1 cellular context compared by ENCODE assay signal in the genomic region with DNA sequence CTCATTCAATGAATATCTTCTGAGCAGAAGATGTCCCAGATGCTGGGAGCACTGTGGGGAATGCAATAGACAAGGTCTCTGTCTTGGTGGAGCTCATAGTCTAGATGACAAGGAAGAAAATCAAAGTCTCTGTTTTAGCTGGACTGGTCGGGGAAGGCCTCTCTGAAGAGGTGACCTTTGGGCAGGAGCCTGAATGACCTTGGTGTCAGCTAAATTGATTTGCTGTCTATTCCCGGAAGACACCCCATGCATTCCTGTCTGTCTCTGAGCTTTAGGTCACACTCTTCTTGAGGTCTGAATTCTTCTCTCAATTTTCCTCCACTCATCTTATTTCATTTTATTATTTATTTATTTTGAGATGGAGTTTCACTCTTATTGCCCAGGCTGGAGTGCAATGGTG.
TF ChIP-seq lines count a peak whose summit lies in the region.

No MANE protein-coding gene starts in this region.

TF ChIP-seq in HepG2, 621 proteins besides CTCF, POLR2A, EP300 and RAD21 (continued from another document and continues in another):
- TF ChIP-seq, protein P1, sequence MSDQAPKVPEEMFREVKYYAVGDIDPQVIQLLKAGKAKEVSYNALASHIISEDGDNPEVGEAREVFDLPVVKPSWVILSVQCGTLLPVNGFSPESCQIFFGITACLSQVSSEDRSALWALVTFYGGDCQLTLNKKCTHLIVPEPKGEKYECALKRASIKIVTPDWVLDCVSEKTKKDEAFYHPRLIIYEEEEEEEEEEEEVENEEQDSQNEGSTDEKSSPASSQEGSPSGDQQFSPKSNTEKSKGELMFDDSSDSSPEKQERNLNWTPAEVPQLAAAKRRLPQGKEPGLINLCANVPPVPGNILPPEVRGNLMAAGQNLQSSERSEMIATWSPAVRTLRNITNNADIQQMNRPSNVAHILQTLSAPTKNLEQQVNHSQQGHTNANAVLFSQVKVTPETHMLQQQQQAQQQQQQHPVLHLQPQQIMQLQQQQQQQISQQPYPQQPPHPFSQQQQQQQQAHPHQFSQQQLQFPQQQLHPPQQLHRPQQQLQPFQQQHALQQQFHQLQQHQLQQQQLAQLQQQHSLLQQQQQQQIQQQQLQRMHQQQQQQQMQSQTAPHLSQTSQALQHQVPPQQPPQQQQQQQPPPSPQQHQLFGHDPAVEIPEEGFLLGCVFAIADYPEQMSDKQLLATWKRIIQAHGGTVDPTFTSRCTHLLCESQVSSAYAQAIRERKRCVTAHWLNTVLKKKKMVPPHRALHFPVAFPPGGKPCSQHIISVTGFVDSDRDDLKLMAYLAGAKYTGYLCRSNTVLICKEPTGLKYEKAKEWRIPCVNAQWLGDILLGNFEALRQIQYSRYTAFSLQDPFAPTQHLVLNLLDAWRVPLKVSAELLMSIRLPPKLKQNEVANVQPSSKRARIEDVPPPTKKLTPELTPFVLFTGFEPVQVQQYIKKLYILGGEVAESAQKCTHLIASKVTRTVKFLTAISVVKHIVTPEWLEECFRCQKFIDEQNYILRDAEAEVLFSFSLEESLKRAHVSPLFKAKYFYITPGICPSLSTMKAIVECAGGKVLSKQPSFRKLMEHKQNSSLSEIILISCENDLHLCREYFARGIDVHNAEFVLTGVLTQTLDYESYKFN (CRISPR knock-in tag; conservative IDR thresholded peaks at IDR 0.05), result peak; percentile 72
- TF ChIP-seq TEAD3 (CRISPR knock-in tag; optimal IDR thresholded peaks at IDR 0.05; ENCODE audit: borderline replicate concordance) (peak; percentile 48), HNF4A (CRISPR knock-in tag; IDR thresholded peaks at IDR 0.05) (peak; percentile 74), FOXA3 (CRISPR knock-in tag; IDR thresholded peaks at IDR 0.05) (0 out of 2 replicates have a peak, but pooled peaks have one; percentile 30), ZNF331 (CRISPR knock-in tag; IDR thresholded peaks at IDR 0.05) (peak; percentile 36; the same call in 1 of the 2 replicates), ZEB1 (IDR thresholded peaks at IDR 0.05; ENCODE audit: insufficient replicate concordance, low read depth) (no peak), GATAD2A (CRISPR knock-in tag; IDR thresholded peaks at IDR 0.05) (peak; percentile 75), HOXA3 (CRISPR knock-in tag; IDR thresholded peaks at IDR 0.05) (peak; percentile 13; the same call in 1 of the 2 replicates), NR2F2 (IDR thresholded peaks at IDR 0.05; ENCODE audit: borderline replicate concordance, low read depth) (peak; percentile 47; the same call in 1 of the 2 replicates), KLF16 (CRISPR knock-in tag; IDR thresholded peaks at IDR 0.05) (peak in 1 of 2 experiments; percentile 51; a peak in 1 of 4 replicates), HDAC2 (CRISPR knock-in tag; IDR thresholded peaks at IDR 0.05) (peak; percentile 30; the same call in 1 of the 2 replicates), TBX3 (IDR thresholded peaks at IDR 0.05; ENCODE audit: borderline replicate concordance) (no peak), RARA (CRISPR knock-in tag; IDR thresholded peaks at IDR 0.05) (peak; percentile 75), NR2F6 (IDR thresholded peaks at IDR 0.05) (peak; percentile 74), NR2F6 (CRISPR knock-in tag; IDR thresholded peaks at IDR 0.05) (peak; percentile 68), PPARG (CRISPR knock-in tag; conservative IDR thresholded peaks at IDR 0.05) (0 out of 2 replicates have a peak, but pooled peaks have one; percentile 12), RCOR2 (CRISPR knock-in tag; IDR thresholded peaks at IDR 0.05) (0 out of 2 replicates have a peak, but pooled peaks have one; percentile 26), SOX13 (IDR thresholded peaks at IDR 0.05) (no peak), SOX13 (CRISPR knock-in tag; conservative IDR thresholded peaks at IDR 0.05 in 1 of 2, IDR thresholded peaks at IDR 0.05 in 1 of 2) (peak in 1 of 2 experiments; percentile 45; a peak in 1 of 4 replicates), RXRB (CRISPR knock-in tag; IDR thresholded peaks at IDR 0.05; ENCODE audit: borderline replicate concordance) (peak; percentile 72), MEIS2 (CRISPR knock-in tag; IDR thresholded peaks at IDR 0.05) (peak; percentile 94), KDM6A (CRISPR knock-in tag; IDR thresholded peaks at IDR 0.05; ENCODE audit: low read depth) (0 out of 2 replicates have a peak, but pooled peaks have one; percentile 14), ISL2 (CRISPR knock-in tag; IDR thresholded peaks at IDR 0.05) (0 out of 2 replicates have a peak, but pooled peaks have one; percentile 29), ZNF616 (CRISPR knock-in tag; IDR thresholded peaks at IDR 0.05; ENCODE audit: low read depth) (no peak), PHF21A (CRISPR knock-in tag; IDR thresholded peaks at IDR 0.05) (0 out of 2 replicates have a peak, but pooled peaks have one; percentile 39), SOX5 (CRISPR knock-in tag; IDR thresholded peaks at IDR 0.05; ENCODE audit: borderline replicate concordance) (0 out of 2 replicates have a peak, but pooled peaks have one; percentile 35)
- TF ChIP-seq, protein P2, sequence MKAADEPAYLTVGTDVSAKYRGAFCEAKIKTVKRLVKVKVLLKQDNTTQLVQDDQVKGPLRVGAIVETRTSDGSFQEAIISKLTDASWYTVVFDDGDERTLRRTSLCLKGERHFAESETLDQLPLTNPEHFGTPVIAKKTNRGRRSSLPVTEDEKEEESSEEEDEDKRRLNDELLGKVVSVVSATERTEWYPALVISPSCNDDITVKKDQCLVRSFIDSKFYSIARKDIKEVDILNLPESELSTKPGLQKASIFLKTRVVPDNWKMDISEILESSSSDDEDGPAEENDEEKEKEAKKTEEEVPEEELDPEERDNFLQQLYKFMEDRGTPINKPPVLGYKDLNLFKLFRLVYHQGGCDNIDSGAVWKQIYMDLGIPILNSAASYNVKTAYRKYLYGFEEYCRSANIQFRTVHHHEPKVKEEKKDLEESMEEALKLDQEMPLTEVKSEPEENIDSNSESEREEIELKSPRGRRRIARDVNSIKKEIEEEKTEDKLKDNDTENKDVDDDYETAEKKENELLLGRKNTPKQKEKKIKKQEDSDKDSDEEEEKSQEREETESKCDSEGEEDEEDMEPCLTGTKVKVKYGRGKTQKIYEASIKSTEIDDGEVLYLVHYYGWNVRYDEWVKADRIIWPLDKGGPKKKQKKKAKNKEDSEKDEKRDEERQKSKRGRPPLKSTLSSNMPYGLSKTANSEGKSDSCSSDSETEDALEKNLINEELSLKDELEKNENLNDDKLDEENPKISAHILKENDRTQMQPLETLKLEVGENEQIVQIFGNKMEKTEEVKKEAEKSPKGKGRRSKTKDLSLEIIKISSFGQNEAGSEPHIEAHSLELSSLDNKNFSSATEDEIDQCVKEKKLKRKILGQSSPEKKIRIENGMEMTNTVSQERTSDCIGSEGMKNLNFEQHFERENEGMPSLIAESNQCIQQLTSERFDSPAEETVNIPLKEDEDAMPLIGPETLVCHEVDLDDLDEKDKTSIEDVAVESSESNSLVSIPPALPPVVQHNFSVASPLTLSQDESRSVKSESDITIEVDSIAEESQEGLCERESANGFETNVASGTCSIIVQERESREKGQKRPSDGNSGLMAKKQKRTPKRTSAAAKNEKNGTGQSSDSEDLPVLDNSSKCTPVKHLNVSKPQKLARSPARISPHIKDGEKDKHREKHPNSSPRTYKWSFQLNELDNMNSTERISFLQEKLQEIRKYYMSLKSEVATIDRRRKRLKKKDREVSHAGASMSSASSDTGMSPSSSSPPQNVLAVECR (CRISPR knock-in tag; IDR thresholded peaks at IDR 0.05; ENCODE audit: borderline replicate concordance), result peak; percentile 34; the same call in 1 of the 2 replicates
- TF ChIP-seq, protein P3, sequence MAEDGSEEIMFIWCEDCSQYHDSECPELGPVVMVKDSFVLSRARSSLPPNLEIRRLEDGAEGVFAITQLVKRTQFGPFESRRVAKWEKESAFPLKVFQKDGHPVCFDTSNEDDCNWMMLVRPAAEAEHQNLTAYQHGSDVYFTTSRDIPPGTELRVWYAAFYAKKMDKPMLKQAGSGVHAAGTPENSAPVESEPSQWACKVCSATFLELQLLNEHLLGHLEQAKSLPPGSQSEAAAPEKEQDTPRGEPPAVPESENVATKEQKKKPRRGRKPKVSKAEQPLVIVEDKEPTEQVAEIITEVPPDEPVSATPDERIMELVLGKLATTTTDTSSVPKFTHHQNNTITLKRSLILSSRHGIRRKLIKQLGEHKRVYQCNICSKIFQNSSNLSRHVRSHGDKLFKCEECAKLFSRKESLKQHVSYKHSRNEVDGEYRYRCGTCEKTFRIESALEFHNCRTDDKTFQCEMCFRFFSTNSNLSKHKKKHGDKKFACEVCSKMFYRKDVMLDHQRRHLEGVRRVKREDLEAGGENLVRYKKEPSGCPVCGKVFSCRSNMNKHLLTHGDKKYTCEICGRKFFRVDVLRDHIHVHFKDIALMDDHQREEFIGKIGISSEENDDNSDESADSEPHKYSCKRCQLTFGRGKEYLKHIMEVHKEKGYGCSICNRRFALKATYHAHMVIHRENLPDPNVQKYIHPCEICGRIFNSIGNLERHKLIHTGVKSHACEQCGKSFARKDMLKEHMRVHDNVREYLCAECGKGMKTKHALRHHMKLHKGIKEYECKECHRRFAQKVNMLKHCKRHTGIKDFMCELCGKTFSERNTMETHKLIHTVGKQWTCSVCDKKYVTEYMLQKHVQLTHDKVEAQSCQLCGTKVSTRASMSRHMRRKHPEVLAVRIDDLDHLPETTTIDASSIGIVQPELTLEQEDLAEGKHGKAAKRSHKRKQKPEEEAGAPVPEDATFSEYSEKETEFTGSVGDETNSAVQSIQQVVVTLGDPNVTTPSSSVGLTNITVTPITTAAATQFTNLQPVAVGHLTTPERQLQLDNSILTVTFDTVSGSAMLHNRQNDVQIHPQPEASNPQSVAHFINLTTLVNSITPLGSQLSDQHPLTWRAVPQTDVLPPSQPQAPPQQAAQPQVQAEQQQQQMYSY (CRISPR knock-in tag; IDR thresholded peaks at IDR 0.05), result no peak
- TF ChIP-seq, protein P4, sequence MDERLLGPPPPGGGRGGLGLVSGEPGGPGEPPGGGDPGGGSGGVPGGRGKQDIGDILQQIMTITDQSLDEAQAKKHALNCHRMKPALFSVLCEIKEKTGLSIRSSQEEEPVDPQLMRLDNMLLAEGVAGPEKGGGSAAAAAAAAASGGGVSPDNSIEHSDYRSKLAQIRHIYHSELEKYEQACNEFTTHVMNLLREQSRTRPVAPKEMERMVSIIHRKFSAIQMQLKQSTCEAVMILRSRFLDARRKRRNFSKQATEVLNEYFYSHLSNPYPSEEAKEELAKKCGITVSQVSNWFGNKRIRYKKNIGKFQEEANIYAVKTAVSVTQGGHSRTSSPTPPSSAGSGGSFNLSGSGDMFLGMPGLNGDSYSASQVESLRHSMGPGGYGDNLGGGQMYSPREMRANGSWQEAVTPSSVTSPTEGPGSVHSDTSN (CRISPR knock-in tag; IDR thresholded peaks at IDR 0.05), result peak; percentile 51; the same call in 1 of the 2 replicates
- TF ChIP-seq, protein P5, sequence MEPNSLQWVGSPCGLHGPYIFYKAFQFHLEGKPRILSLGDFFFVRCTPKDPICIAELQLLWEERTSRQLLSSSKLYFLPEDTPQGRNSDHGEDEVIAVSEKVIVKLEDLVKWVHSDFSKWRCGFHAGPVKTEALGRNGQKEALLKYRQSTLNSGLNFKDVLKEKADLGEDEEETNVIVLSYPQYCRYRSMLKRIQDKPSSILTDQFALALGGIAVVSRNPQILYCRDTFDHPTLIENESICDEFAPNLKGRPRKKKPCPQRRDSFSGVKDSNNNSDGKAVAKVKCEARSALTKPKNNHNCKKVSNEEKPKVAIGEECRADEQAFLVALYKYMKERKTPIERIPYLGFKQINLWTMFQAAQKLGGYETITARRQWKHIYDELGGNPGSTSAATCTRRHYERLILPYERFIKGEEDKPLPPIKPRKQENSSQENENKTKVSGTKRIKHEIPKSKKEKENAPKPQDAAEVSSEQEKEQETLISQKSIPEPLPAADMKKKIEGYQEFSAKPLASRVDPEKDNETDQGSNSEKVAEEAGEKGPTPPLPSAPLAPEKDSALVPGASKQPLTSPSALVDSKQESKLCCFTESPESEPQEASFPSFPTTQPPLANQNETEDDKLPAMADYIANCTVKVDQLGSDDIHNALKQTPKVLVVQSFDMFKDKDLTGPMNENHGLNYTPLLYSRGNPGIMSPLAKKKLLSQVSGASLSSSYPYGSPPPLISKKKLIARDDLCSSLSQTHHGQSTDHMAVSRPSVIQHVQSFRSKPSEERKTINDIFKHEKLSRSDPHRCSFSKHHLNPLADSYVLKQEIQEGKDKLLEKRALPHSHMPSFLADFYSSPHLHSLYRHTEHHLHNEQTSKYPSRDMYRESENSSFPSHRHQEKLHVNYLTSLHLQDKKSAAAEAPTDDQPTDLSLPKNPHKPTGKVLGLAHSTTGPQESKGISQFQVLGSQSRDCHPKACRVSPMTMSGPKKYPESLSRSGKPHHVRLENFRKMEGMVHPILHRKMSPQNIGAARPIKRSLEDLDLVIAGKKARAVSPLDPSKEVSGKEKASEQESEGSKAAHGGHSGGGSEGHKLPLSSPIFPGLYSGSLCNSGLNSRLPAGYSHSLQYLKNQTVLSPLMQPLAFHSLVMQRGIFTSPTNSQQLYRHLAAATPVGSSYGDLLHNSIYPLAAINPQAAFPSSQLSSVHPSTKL (CRISPR knock-in tag; IDR thresholded peaks at IDR 0.05), result peak; percentile 85
- TF ChIP-seq, protein P6, sequence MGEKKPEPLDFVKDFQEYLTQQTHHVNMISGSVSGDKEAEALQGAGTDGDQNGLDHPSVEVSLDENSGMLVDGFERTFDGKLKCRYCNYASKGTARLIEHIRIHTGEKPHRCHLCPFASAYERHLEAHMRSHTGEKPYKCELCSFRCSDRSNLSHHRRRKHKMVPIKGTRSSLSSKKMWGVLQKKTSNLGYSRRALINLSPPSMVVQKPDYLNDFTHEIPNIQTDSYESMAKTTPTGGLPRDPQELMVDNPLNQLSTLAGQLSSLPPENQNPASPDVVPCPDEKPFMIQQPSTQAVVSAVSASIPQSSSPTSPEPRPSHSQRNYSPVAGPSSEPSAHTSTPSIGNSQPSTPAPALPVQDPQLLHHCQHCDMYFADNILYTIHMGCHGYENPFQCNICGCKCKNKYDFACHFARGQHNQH (CRISPR knock-in tag; IDR thresholded peaks at IDR 0.05), result peak; percentile 21; the same call in 1 of the 2 replicates
